Comparison of ENCODE assay signal across 8 cellular contexts in the genomic region with DNA sequence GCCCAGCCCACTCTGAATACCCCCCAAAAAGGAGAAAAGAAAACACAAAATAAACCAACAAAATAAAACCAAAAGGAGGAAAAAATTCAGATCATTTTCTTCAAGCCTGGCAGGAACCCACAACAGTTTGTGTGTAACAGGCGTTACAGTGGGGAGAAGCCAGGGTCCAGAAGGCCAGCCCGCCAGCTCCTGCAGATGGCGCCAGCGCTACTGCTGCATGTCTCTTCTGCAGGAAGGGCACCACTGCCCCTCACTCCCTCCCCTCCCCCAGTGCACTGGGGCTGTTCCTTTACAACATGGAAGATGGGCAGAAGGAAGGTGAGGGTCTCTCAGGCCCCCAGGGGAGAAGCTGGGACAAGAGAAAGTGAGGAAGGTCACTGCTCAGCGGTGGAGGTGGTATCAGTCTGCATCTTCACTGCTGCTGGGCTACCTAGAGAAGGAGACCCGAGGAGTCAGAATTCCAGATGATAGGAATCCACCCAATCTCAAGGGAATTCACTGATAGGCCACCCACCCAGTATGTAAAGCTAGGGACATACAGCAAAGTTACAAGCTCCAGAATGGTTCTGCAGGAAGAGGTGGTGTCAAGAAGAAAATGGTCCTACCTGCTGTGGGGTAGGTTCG. TPM values are rescaled to one million over a fixed set of nuclear protein-coding genes. Genes with fewer than 3 reads are reported as not detected.
DNase-seq lines count a peak whose midpoint lies in the region; ATAC-seq and TF ChIP-seq lines count a peak whose summit lies in the region.

No MANE protein-coding gene starts in this region.

- H2BK20ac ChIP-seq in IMR-90 (ENCODE audit: low read depth, low read length) = no peak overlapping the region

- no peak overlapping the region for H2BK15ac ChIP-seq in IMR-90 (ENCODE audit: low read depth, low read length)

- peaks cover 4% of the 10 kb centered on the region; the same call in 1 of the 2 replicates for H3K9me1 ChIP-seq in IMR-90 (ENCODE audit: insufficient read depth, low read length)

- H4K20me1 ChIP-seq in IMR-90 (ENCODE audit: insufficient read depth, low read length) = peaks cover 5% of the 10 kb centered on the region

- no peak overlapping the region for H2AK9ac ChIP-seq in IMR-90 (replicated peaks; ENCODE audit: low read depth, low read length, poor library complexity)

- no peak overlapping the region for H3K9ac ChIP-seq in IMR-90 (ENCODE audit: low read depth, low read length)
- no peak overlapping the region for H3K9ac ChIP-seq in colonic mucosa (ENCODE audit: low read depth in 2 of 2, low read length in 2 of 2)

- peaks cover 59% of the 10 kb centered on the region for H3K36me3 Mint-ChIP-seq in nephron progenitor cell (ENCODE audit: low read depth)

- H3K36me3 ChIP-seq in IMR-90 (ENCODE audit: control insufficient read depth, insufficient read depth, low read length) (peaks cover 45% of the 10 kb centered on the region), colonic mucosa (peaks cover 17% of the 10 kb centered on the region)

- TF ChIP-seq CTCF in IMR-90 (conservative IDR thresholded peaks at IDR 0.05; ENCODE audit: low read depth, low read length) = peak; percentile 30; the same call in 1 of the 2 replicates
- peak; percentile 42 for TF ChIP-seq CTCF in colonic mucosa (IDR thresholded peaks at IDR 0.05)
- peak; percentile 47 for TF ChIP-seq CTCF in nephron progenitor cell (IDR thresholded peaks at IDR 0.05)

- H3K9me3 Mint-ChIP-seq in nephron progenitor cell = no peaks in the 10 kb centered on the region

- H3K4me1 Mint-ChIP-seq in nephron progenitor cell = peaks cover 28% of the 10 kb centered on the region

- BruUV-seq in IMR-90 (replicated peaks; lab: Mats Ljungman, UMichigan) = TSS peak; percentile 94

- H4K5ac ChIP-seq in IMR-90 (ENCODE audit: low read depth, low read length) = no peak overlapping the region

- no peak overlapping the region for H3K4me3 ChIP-seq in IMR-90 (ENCODE audit: insufficient read depth, low read depth, low read length)
- H3K4me3 ChIP-seq in colonic mucosa = no peak overlapping the region

- H3K23ac ChIP-seq in IMR-90 (ENCODE audit: low read depth, low read length) = no peak overlapping the region

- H4K91ac ChIP-seq in IMR-90 (ENCODE audit: insufficient read depth, low read depth, low read length) = no peak overlapping the region

- CTCF ChIA-PET in IMR-90 (lab: Yijun Ruan, JAX) = interaction anchor here (1.4 kb wide), 1 partner anchor 21 kb away, joined by 4 read pairs; no protein-coding TSS in a partner anchor

- POLR2A ChIA-PET in IMR-90 (lab: Charles Lee; ENCODE audit: unreplicated experiment) = interaction anchor here (0.6 kb wide), 1 partner anchor 258 kb away, joined by 3 read pairs; a partner anchor contains a TSS

- no peak overlapping the region for H3K18ac ChIP-seq in IMR-90 (ENCODE audit: low read depth, low read length)

- no peak overlapping the region for H2BK5ac ChIP-seq in IMR-90 (ENCODE audit: low read depth, low read length, poor library complexity, severe bottlenecking)

- no peak for TF ChIP-seq POLR2A in IMR-90 (IDR thresholded peaks at IDR 0.05; ENCODE audit: low read depth, low read length)

- no peak overlapping the region for H3K14ac ChIP-seq in IMR-90 (replicated peaks; ENCODE audit: low read depth, low read length)

- H3K4me3 Mint-ChIP-seq in nephron progenitor cell = peak overlapping the region; percentile 44

- no peak overlapping the region for H3K4ac ChIP-seq in IMR-90 (ENCODE audit: low read depth, low read length)

- H2AFZ ChIP-seq in IMR-90 (replicated peaks; ENCODE audit: low read length, poor library complexity) = no peak overlapping the region

- H3K27me3 Mint-ChIP-seq in nephron progenitor cell (ENCODE audit: low read depth, poor library complexity) = no peaks in the 10 kb centered on the region

- H2AK5ac ChIP-seq in IMR-90 (ENCODE audit: low read depth, low read length) = no peak overlapping the region

- no peak overlapping the region for H3K27ac ChIP-seq in IMR-90 (ENCODE audit: insufficient read depth, low read length)
- H3K27ac ChIP-seq in colonic mucosa = no peak overlapping the region

- H3K27ac Mint-ChIP-seq in nephron progenitor cell = peak overlapping the region; percentile 79

- H4K8ac ChIP-seq in IMR-90 (ENCODE audit: low read depth in 2 of 2, low read length in 2 of 2) = no peak overlapping the region

- in situ Hi-C loops in IMR-90 (cut with MboI; ENCODE audit: low sequenced_read_pairs) = loop anchor here (10.0 kb wide), 1 partner anchor 114 kb away; a partner anchor contains a TSS

- H3K4me1 ChIP-seq in IMR-90 (ENCODE audit: control insufficient read depth, insufficient read depth, low read length) (no peaks in the 10 kb centered on the region), colonic mucosa (no peaks in the 10 kb centered on the region)

- H3K27me3 ChIP-seq in IMR-90 (ENCODE audit: control insufficient read depth, insufficient read depth, low read length) (no peaks in the 10 kb centered on the region), colonic mucosa (no peaks in the 10 kb centered on the region)

- peaks cover 22 to 58% of the 10 kb centered on the region in 2 experiments for H3K79me1 ChIP-seq in IMR-90 (ENCODE audit: low read depth in 1 of 2, low read length in 2 of 2)

- peak; percentile 55 for DNase-seq in Daoy (ENCODE audit: low read depth)
- DNase-seq in IMR-90 = no peak
- DNase-seq in colonic mucosa = peak; percentile 59
- peak; percentile 65 for DNase-seq in nephron progenitor cell
- no peak for DNase-seq in NK-92 treated with Interleukin-12 subunit alpha and Interleukin-12 subunit beta, amount 100 ng/mL, for 24 hours (lab: John Stamatoyannopoulos, UW)

- TF ChIP-seq RAD21 in IMR-90 (IDR thresholded peaks at IDR 0.05; ENCODE audit: low read length) = peak; percentile 20; the same call in 1 of the 2 replicates

- intact Hi-C loops in IMR-90 (cut with micrococcal nuclease) (no loop called here), colonic mucosa (cut with DNase I) (loop anchor here (5.0 kb wide), 1 partner anchor 37 kb away; a partner anchor contains a TSS)

- no peak for ATAC-seq in IMR-90 (ENCODE audit: low read depth)
- peak; percentile 45; the same call in 2 of the 3 replicates for ATAC-seq in SK-N-SH treated with all-trans-retinoic acid at 6 μM for 48 hours
- ATAC-seq in GM19452 (IDR thresholded peaks at IDR 0.05; ENCODE audit: unreplicated experiment) = no peak
- no peak for ATAC-seq in HG03460 (IDR thresholded peaks at IDR 0.05; ENCODE audit: unreplicated experiment)

- H3K4me2 ChIP-seq in IMR-90 (ENCODE audit: low read depth, low read length) = no peak overlapping the region

- no peak overlapping the region for H2BK120ac ChIP-seq in IMR-90 (ENCODE audit: low read depth, low read length)

- no peak overlapping the region for H3K56ac ChIP-seq in IMR-90 (ENCODE audit: extremely low read depth, insufficient read depth, low read length)

- H3K9me3 ChIP-seq in IMR-90 (ENCODE audit: control insufficient read depth, insufficient read depth, low read length) (no peaks in the 10 kb centered on the region), colonic mucosa (no peaks in the 10 kb centered on the region)

- dilution Hi-C loops in IMR-90 (cut with HindIII; ENCODE audit: low sequenced_read_pairs, unreplicated experiment) = no loop called here

- WGBS in IMR-90 (ENCODE audit: extremely low coverage in 2 of 2, insufficient read length in 1 of 2), 2 experiments = no CpG with 5 or more reads among the region's 7 CpGs

TF ChIP-seq in IMR-90, 13 proteins besides CTCF, POLR2A, EP300 and RAD21 (continues in another document):
- TF ChIP-seq MXI1 (IDR thresholded peaks at IDR 0.05; ENCODE audit: borderline replicate concordance, low read depth, low read length) (no peak), RCOR1 (IDR thresholded peaks at IDR 0.05; ENCODE audit: insufficient replicate concordance, low read length) (no peak), CEBPB (IDR thresholded peaks at IDR 0.05; ENCODE audit: low read depth, low read length) (no peak), NFE2L2 (IDR thresholded peaks at IDR 0.05; ENCODE audit: low read depth, low read length) (no peak), BHLHE40 (IDR thresholded peaks at IDR 0.05; ENCODE audit: low read depth, low read length) (no peak)

TF ChIP-seq in SK-N-SH treated with all-trans-retinoic acid at 6 μM for 48 hours, 23 proteins besides CTCF, POLR2A, EP300 and RAD21 (continues in another document):
- TF ChIP-seq ZNF70 (CRISPR knock-in tag; IDR thresholded peaks at IDR 0.05) (no peak), PPARA (CRISPR knock-in tag; IDR thresholded peaks at IDR 0.05; ENCODE audit: borderline replicate concordance) (no peak)

RNA-seq across cellular contexts. Expression of a gene that starts 2.3 kb away (rescaled TPM):
- total RNA-seq in Daoy (2014; rRNA removed; shearing (Covaris generic)) = 111 and 129 TPM in 2 replicates
- 32.5 and 35.8 TPM in 2 replicates for total RNA-seq in IMR-90 (2012; rRNA removed)
- polyA plus RNA-seq in IMR-90 (2012; rRNA removed) = 49.9 and 51.7 TPM in 2 replicates
- polyA plus RNA-seq in IMR-90 (2012; cell fraction: cytosol; rRNA removed) = 11.8 and 18.6 TPM in 2 replicates
- polyA plus RNA-seq in IMR-90 (2012; cell fraction: nucleus; rRNA removed; ENCODE audit: low replicate concordance) = 170 and 206 TPM in 2 replicates
- total RNA-seq in colonic mucosa = 10 to 100 TPM; 19.1 to 39.6 TPM

RNA-seq across cellular contexts. Expression of a gene that starts 14.5 kb away (rescaled TPM):
- total RNA-seq in Daoy (2014; rRNA removed; shearing (Covaris generic)) = 5.9 and 11.8 TPM in 2 replicates
- total RNA-seq in IMR-90 (2012; rRNA removed) = 5.6 and 5.8 TPM in 2 replicates
- polyA plus RNA-seq in IMR-90 (2012; rRNA removed) = 35.1 and 37.8 TPM in 2 replicates
- polyA plus RNA-seq in IMR-90 (2012; cell fraction: cytosol; rRNA removed) = 30.6 and 33.4 TPM in 2 replicates
- 194 and 345 TPM in 2 replicates for polyA plus RNA-seq in IMR-90 (2012; cell fraction: nucleus; rRNA removed; ENCODE audit: low replicate concordance)
- total RNA-seq in colonic mucosa = 1 to 10 TPM; 2.5 to 4.1 TPM

RNA-seq across cellular contexts. Expression of a gene that starts 36.1 kb away (rescaled TPM):
- 5,302 and 5,697 TPM in 2 replicates for total RNA-seq in Daoy (2014; rRNA removed; shearing (Covaris generic))
- 11,536 and 12,939 TPM in 2 replicates for total RNA-seq in IMR-90 (2012; rRNA removed)
- polyA plus RNA-seq in IMR-90 (2012; rRNA removed) = 21,893 and 22,387 TPM in 2 replicates
- polyA plus RNA-seq in IMR-90 (2012; cell fraction: cytosol; rRNA removed) = 8,363 and 20,126 TPM in 2 replicates
- 5,196 and 8,980 TPM in 2 replicates for polyA plus RNA-seq in IMR-90 (2012; cell fraction: nucleus; rRNA removed; ENCODE audit: low replicate concordance)
- 1,000 to 10,000 TPM; 3,442 to 3,768 TPM for total RNA-seq in colonic mucosa

RNA-seq across cellular contexts. Expression of a gene that starts 36.8 kb away (rescaled TPM):
- total RNA-seq in Daoy (2014; rRNA removed; shearing (Covaris generic)) = 330 and 358 TPM in 2 replicates
- total RNA-seq in IMR-90 (2012; rRNA removed) (262 and 279 TPM in 2 replicates), colonic mucosa (100 to 1,000 TPM; 153 to 199 TPM)
- polyA plus RNA-seq in IMR-90 (2012; rRNA removed) = 99.8 and 116 TPM in 2 replicates
- 56.6 and 65.1 TPM in 2 replicates for polyA plus RNA-seq in IMR-90 (2012; cell fraction: cytosol; rRNA removed)
- polyA plus RNA-seq in IMR-90 (2012; cell fraction: nucleus; rRNA removed; ENCODE audit: low replicate concordance) = 126 and 164 TPM in 2 replicates

Comparison
In these comparisons a context has a peak if more than half of its experiments do, and no peak if none do; other contexts are left out.
1. DNase-seq: peak in Daoy (single experiment), colonic mucosa (single experiment) and nephron progenitor cell (single experiment); none in IMR-90 (single experiment) and NK-92 treated with Interleukin-12 subunit alpha and Interleukin-12 subunit beta, amount 100 ng/mL, for 24 hours (single experiment).
2. Peak in every context shown above with its lines, with median percentiles within 50 percentile points of each other: CTCF ChIP-seq.